20 cellular contexts compared by ENCODE assay signal in the genomic region with DNA sequence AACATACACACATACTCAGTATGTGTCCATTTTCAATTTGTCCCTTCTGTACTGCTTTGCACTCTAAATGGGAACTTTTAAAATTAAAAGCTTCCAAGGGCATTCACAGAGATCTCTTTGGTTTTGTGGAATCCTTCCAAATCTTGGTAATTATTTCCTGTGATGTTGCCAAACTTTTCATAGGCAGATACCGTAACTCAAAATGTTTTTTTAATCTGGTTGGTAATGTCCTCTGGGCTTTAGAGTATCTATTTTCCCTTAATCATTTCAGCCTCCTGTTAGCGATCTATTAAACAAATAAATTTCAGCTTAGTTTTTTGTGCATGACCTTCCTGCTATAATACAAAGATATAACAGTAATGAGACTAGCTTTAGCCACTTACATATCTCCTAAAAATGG.
A peak's percentile ranks its signal among the peaks of the same experiment; 100 is the strongest.
DNase-seq lines count a peak whose midpoint lies in the region; ATAC-seq, FAIRE-seq and TF ChIP-seq lines count a peak whose summit lies in the region.
"Had no signal": no experiment of that assay in that cellular context is flagged by ENCODE, and none has a peak within 500 bp of the region (broad histone marks: within the 10 kb centered on the region; RNA-seq: fewer than 3 reads in every experiment).

No MANE protein-coding gene starts in this region.

- no peaks in the 10 kb centered on the region for H3K27me3 ChIP-seq in right lobe of liver
- no peaks in the 10 kb centered on the region for H3K27me3 ChIP-seq in HepG2 (ENCODE audit: control insufficient read depth in 1 of 2, insufficient read depth in 2 of 2, low read length in 2 of 2)
- H3K27me3 ChIP-seq in thyroid gland = no peaks in the 10 kb centered on the region
- H3K27me3 ChIP-seq in tibial artery = no peaks in the 10 kb centered on the region

- in situ Hi-C loops in HepG2 (cut with HindIII; ENCODE audit: extremely low pct_ligation_motif_present, low pct_unique_long_range_greater_than_20kb) = no loop called here

- no peak overlapping the region for H2AFZ ChIP-seq in HepG2 (ENCODE audit: low read length)
- H2AFZ ChIP-seq: PC-9 had no signal

- no peaks in the 10 kb centered on the region for H3K9me3 ChIP-seq in right lobe of liver
- H3K9me3 ChIP-seq in HepG2 (ENCODE audit: low read length) = no peaks in the 10 kb centered on the region
- H3K9me3 ChIP-seq in thyroid gland = no peaks in the 10 kb centered on the region
- no peaks in the 10 kb centered on the region for H3K9me3 ChIP-seq in tibial artery
- H3K9me3 ChIP-seq: A549 had no signal

- no peak for FAIRE-seq in HepG2 (lab: Jason Lieb, UNC)
- FAIRE-seq: A549, GM12892, GM19239 had no signal

- TF ChIP-seq CTCF in right lobe of liver (IDR thresholded peaks at IDR 0.05) (no peak), HepG2 (CRISPR knock-in tag; IDR thresholded peaks at IDR 0.05) (no peak), VCaP (conservative IDR thresholded peaks at IDR 0.05) (no peak), fibroblast of mammary gland (conservative IDR thresholded peaks at IDR 0.05; ENCODE audit: control insufficient read depth, insufficient read depth, low read depth, low read length) (no peak), thyroid gland (IDR thresholded peaks at IDR 0.05) (no peak), tibial artery (IDR thresholded peaks at IDR 0.05) (no peak)

- H3K36me3 ChIP-seq in right lobe of liver = peaks cover 0 to 12% (median 0%) of the 10 kb centered on the region in 4 donors
- H3K36me3 ChIP-seq in HepG2 (replicated peaks in 1 of 2; ENCODE audit: control insufficient read depth in 1 of 2, insufficient read depth in 2 of 2, low read length in 2 of 2) = peaks cover 22 to 70% of the 10 kb centered on the region in 2 experiments
- H3K36me3 ChIP-seq in thyroid gland = peaks cover 4 to 8% of the 10 kb centered on the region in 2 donors
- H3K36me3 ChIP-seq in tibial artery = peaks cover 0 to 7% (median 0%) of the 10 kb centered on the region in 3 donors

- no peak overlapping the region for H3K9ac ChIP-seq in HepG2 (ENCODE audit: insufficient read depth, low read depth, low read length)

- intact Hi-C loops in right lobe of liver (cut with DNase I) (loop anchor here in 1 of 2 donors (10.0 kb wide), 1 partner anchor 736 kb away; the partner anchor contains the start of gene ENC1), HepG2 (cut with micrococcal nuclease; ENCODE audit: unreplicated experiment) (no loop called here), thyroid gland (cut with DNase I) (loop anchor here (10.0 kb wide), 2 partner anchors 126 to 216 kb away; no protein-coding TSS in a partner anchor), tibial artery (cut with DNase I; ENCODE audit: low total_unique reads) (no loop called here)

- ATAC-seq in right lobe of liver = peak in 3 of 4 donors; percentile 16 to 65 (median 29)
- no peak for ATAC-seq in HepG2
- ATAC-seq in GM19324 (IDR thresholded peaks at IDR 0.05; ENCODE audit: low FRiP score, unreplicated experiment) = no peak
- ATAC-seq: A549, GM23338 had no signal

- H3K4me1 ChIP-seq in right lobe of liver (peaks cover 0 to 8% (median 0%) of the 10 kb centered on the region in 4 donors), HepG2 (ENCODE audit: insufficient read depth, low read length) (no peaks in the 10 kb centered on the region), thyroid gland (peaks cover 11 to 14% of the 10 kb centered on the region in 2 donors), tibial artery (no peaks in the 10 kb centered on the region)
- H3K4me1 ChIP-seq: A549 had no signal

- CTCF ChIA-PET in HepG2 (lab: Yijun Ruan, JAX; ENCODE audit: low intra/inter-chr PET ratio, low total read pairs) = no interaction called here

- POLR2A ChIA-PET in HepG2 (lab: Yijun Ruan, JAX) = no interaction called here

- no peak overlapping the region for H3K27ac ChIP-seq in right lobe of liver
- no peak overlapping the region for H3K27ac ChIP-seq in HepG2 (ENCODE audit: extremely low read length, insufficient read depth, low read length)
- peak overlapping the region; percentile 46 for H3K27ac ChIP-seq in VCaP
- peak overlapping the region in 2 of 3 donors; percentile 0 to 29 for H3K27ac ChIP-seq in thyroid gland
- H3K27ac ChIP-seq in tibial artery = no peak overlapping the region
- H3K27ac ChIP-seq: A549, PC-9 had no signal

- H3K4me3 ChIP-seq in right lobe of liver (no peak overlapping the region), HepG2 (replicated peaks in 1 of 3; ENCODE audit: insufficient read depth in 1 of 3, low read depth in 2 of 3, low read length in 3 of 3) (no peak overlapping the region), fibroblast of mammary gland (ENCODE audit: control insufficient read depth, low read depth, low read length) (no peak overlapping the region), thyroid gland (replicated peaks in 1 of 3) (no peak overlapping the region), tibial artery (no peak overlapping the region)
- H3K4me3 ChIP-seq: A549, GM23338, PC-9 had no signal

- WGBS in right lobe of liver (ENCODE audit: insufficient coverage, low coverage, low lambda C conversion rate, missing lambda C conversion rate) = 13% methylated on average over 2 of the region's 2 CpGs
- WGBS in HepG2 (ENCODE audit: low lambda C conversion rate) = 96% methylated on average over 2 of the region's 2 CpGs
- 11 to 17% methylated on average over 2 of the region's 2 CpGs for WGBS in thyroid gland, 2 donors

- H3K79me2 ChIP-seq in HepG2 (ENCODE audit: insufficient read depth, low read length) = no peaks in the 10 kb centered on the region

- no peak for DNase-seq in right lobe of liver
- no peak for DNase-seq in HepG2 (ENCODE audit: low spot score)
- peak; percentile 23 for DNase-seq in fibroblast of mammary gland (ENCODE audit: low read depth)
- DNase-seq in thyroid gland = no peak
- no peak for DNase-seq in tibial artery
- no peak for DNase-seq in cortex of kidney (lab: John Stamatoyannopoulos, UW)
- DNase-seq: AML-193, Calu3, DMS79 treated with DMSO at 0.1 percent for 48 hours, GDM1, NCI-H1048, NCI-H1930, NCI-H526, PC-9 had no signal

- no peak for TF ChIP-seq EP300 in HepG2 (IDR thresholded peaks at IDR 0.05; ENCODE audit: low read depth in 2 of 2, low read length in 2 of 2)
- no peak for TF ChIP-seq EP300 in HepG2 (CRISPR knock-in tag; IDR thresholded peaks at IDR 0.05; ENCODE audit: borderline replicate concordance)

- no peak overlapping the region for H3K4me2 ChIP-seq in HepG2 (ENCODE audit: low read depth, low read length)
- H3K4me2 ChIP-seq: A549, GM23338, PC-9 had no signal

- H4K20me1 ChIP-seq in HepG2 (ENCODE audit: insufficient read depth, low read length) = no peaks in the 10 kb centered on the region

- no TSS peak for BruUV-seq in HepG2 (replicated peaks; lab: Mats Ljungman, UMichigan)

- TF ChIP-seq RAD21 in HepG2 (CRISPR knock-in tag; IDR thresholded peaks at IDR 0.05) = no peak

- TF ChIP-seq POLR2A in right lobe of liver (IDR thresholded peaks at IDR 0.05) (no peak), HepG2 (IDR thresholded peaks at IDR 0.05; ENCODE audit: insufficient read depth in 1 of 2, low read depth in 2 of 2, low read length in 2 of 2) (no peak), thyroid gland (IDR thresholded peaks at IDR 0.05) (no peak)

TF ChIP-seq in HepG2, 621 proteins besides CTCF, POLR2A, EP300 and RAD21:
- TF ChIP-seq ZNF142 (CRISPR knock-in tag; IDR thresholded peaks at IDR 0.05) = no peak
- no peak for TF ChIP-seq GFI1 (CRISPR knock-in tag; IDR thresholded peaks at IDR 0.05; ENCODE audit: borderline replicate concordance)
- no peak for TF ChIP-seq REPIN1 (CRISPR knock-in tag; IDR thresholded peaks at IDR 0.05; ENCODE audit: borderline replicate concordance, low read depth)
- no peak for TF ChIP-seq IRF2 (CRISPR knock-in tag; IDR thresholded peaks at IDR 0.05)
- TF ChIP-seq ZNF607 (CRISPR knock-in tag; IDR thresholded peaks at IDR 0.05; ENCODE audit: borderline replicate concordance) = no peak
- no peak for TF ChIP-seq ZNF550 (CRISPR knock-in tag; IDR thresholded peaks at IDR 0.05; ENCODE audit: borderline replicate concordance)

Comparison
In these comparisons a context has a peak if more than half of its experiments do, and no peak if none do; other contexts are left out.
1. ATAC-seq: peak in right lobe of liver (3 of 4); none in HepG2 (single experiment) and GM19324 (single experiment).
2. H3K27ac ChIP-seq: peak in VCaP (single experiment) and thyroid gland (2 of 3); none in right lobe of liver (0 of 3), HepG2 (single experiment) and tibial artery (0 of 2).